5 cellular contexts compared by ENCODE assay signal in genomic region chr9:83677596-83677995, GRCh38.
"Had no signal": no experiment of that assay in that cellular context is flagged by ENCODE, and none has a peak within 500 bp of the region (broad histone marks: within the 10 kb centered on the region; RNA-seq: fewer than 3 reads in every experiment).

No MANE protein-coding gene starts in this region.

- H3K4me3 Mint-ChIP-seq: GM23338, H9 had no signal

- DNase-seq: H9, HCEC 1CT, IMR-90 had no signal

- H3K9me3 Mint-ChIP-seq: GM23338, H9 had no signal

- ATAC-seq: GM23338, K562 had no signal

- H3K27ac Mint-ChIP-seq: GM23338 had no signal
